ENCODE assay signal across 2 cellular contexts in the genomic region with DNA sequence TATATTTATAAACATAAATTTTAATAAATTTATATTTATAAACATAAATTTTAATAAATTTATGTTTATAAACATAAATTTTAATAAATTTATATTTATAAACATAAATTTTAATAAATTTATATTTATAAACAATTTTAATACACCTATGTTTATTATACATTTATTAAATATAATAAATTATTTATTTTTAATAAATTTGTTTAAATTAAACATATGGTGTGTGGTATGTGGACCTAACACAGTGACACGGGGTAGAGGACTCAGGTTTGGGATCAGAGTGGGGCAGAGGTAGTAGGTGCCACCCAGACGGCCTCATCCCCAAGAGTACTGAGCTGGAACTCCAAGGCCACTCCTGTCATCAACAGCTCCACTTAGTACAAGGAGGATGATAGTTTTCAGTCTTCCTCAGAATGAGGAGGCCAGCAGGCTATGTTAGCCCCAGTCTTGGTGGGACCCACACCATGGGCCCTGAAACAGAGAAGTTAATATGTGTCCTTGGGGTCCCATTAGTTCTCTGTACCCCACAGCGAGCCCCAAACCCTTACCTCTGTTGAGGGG.
TF ChIP-seq lines count a peak whose summit lies in the region.

No MANE protein-coding gene starts in this region.

TF ChIP-seq in SK-N-SH treated with all-trans-retinoic acid at 6 μM for 48 hours, 23 proteins besides CTCF, POLR2A, EP300 and RAD21 (continued from another document):
- TF ChIP-seq SNAI2 (CRISPR knock-in tag; IDR thresholded peaks at IDR 0.05), result no peak
- TF ChIP-seq PATZ1 (CRISPR knock-in tag; IDR thresholded peaks at IDR 0.05; ENCODE audit: borderline replicate concordance), result no peak
- no peak for TF ChIP-seq ZNF565 (CRISPR knock-in tag; conservative IDR thresholded peaks at IDR 0.05; ENCODE audit: low read depth)
- TF ChIP-seq, protein P1, sequence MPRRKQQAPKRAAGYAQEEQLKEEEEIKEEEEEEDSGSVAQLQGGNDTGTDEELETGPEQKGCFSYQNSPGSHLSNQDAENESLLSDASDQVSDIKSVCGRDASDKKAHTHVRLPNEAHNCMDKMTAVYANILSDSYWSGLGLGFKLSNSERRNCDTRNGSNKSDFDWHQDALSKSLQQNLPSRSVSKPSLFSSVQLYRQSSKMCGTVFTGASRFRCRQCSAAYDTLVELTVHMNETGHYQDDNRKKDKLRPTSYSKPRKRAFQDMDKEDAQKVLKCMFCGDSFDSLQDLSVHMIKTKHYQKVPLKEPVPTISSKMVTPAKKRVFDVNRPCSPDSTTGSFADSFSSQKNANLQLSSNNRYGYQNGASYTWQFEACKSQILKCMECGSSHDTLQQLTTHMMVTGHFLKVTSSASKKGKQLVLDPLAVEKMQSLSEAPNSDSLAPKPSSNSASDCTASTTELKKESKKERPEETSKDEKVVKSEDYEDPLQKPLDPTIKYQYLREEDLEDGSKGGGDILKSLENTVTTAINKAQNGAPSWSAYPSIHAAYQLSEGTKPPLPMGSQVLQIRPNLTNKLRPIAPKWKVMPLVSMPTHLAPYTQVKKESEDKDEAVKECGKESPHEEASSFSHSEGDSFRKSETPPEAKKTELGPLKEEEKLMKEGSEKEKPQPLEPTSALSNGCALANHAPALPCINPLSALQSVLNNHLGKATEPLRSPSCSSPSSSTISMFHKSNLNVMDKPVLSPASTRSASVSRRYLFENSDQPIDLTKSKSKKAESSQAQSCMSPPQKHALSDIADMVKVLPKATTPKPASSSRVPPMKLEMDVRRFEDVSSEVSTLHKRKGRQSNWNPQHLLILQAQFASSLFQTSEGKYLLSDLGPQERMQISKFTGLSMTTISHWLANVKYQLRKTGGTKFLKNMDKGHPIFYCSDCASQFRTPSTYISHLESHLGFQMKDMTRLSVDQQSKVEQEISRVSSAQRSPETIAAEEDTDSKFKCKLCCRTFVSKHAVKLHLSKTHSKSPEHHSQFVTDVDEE (CRISPR knock-in tag; IDR thresholded peaks at IDR 0.05), result no peak
- TF ChIP-seq POU6F1 (CRISPR knock-in tag; IDR thresholded peaks at IDR 0.05; ENCODE audit: borderline replicate concordance, low read depth), result no peak
- TF ChIP-seq CSDC2 (CRISPR knock-in tag; IDR thresholded peaks at IDR 0.05), result no peak
- TF ChIP-seq ESRRG (CRISPR knock-in tag; IDR thresholded peaks at IDR 0.05), result no peak

TF ChIP-seq in K562, 482 proteins besides CTCF, POLR2A, EP300 and RAD21 (continued from another document):
- TF ChIP-seq ZBTB11 (CRISPR knock-in tag; IDR thresholded peaks at IDR 0.05) (no peak), ZNF274 (IDR thresholded peaks at IDR 0.05; ENCODE audit: borderline replicate concordance, low read depth, low read length) (peak; percentile 28; the same call in 1 of the 2 replicates), FOXJ2 (tag; IDR thresholded peaks at IDR 0.05) (no peak), FOXP1 (CRISPR knock-in tag; IDR thresholded peaks at IDR 0.05) (no peak), POLR2AphosphoS5 (IDR thresholded peaks at IDR 0.05; ENCODE audit: control insufficient read depth, insufficient read depth, low read depth, low read length) (no peak), TCFL5 (CRISPR knock-in tag; conservative IDR thresholded peaks at IDR 0.05) (no peak)
- TF ChIP-seq, protein P2, sequence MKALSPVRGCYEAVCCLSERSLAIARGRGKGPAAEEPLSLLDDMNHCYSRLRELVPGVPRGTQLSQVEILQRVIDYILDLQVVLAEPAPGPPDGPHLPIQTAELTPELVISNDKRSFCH (CRISPR knock-in tag; IDR thresholded peaks at IDR 0.05), result no peak
- TF ChIP-seq, protein P2 (tag; IDR thresholded peaks at IDR 0.05), result no peak
TF ChIP-seq in K562: peak in this region for 1.
